20 cellular contexts compared by ENCODE assay signal in genomic region chr10:114380060-114380459, GRCh38. TPM values are rescaled to one million over a fixed set of nuclear protein-coding genes. Genes with fewer than 3 reads are reported as not detected.
A peak's percentile ranks its signal among the peaks of the same experiment; 100 is the strongest.
DNase-seq lines count a peak whose midpoint lies in the region; ATAC-seq and TF ChIP-seq lines count a peak whose summit lies in the region.
"Had no signal": no experiment of that assay in that cellular context is flagged by ENCODE, and none has a peak within 500 bp of the region (broad histone marks: within the 10 kb centered on the region; RNA-seq: fewer than 3 reads in every experiment).

No MANE protein-coding gene starts in this region.

- H3K4me3 ChIP-seq in mammary epithelial cell (replicated peaks in 1 of 3; ENCODE audit: insufficient read depth in 1 of 3, low read depth in 2 of 3, low read length in 3 of 3), result no peak overlapping the region
- no peak overlapping the region for H3K4me3 ChIP-seq in thyroid gland (replicated peaks in 1 of 3)
- H3K4me3 ChIP-seq: coronary artery, heart left ventricle, testis had no signal

- no peaks in the 10 kb centered on the region for H3K9me3 Mint-ChIP-seq in nephron

- H3K4me1 Mint-ChIP-seq in nephron, result peaks cover 62% of the 10 kb centered on the region
- H3K4me1 Mint-ChIP-seq: B cell had no signal

- peak overlapping the region in 1 of 3 experiments; percentile 32 for H3K4me3 Mint-ChIP-seq in nephron
- H3K4me3 Mint-ChIP-seq: activated naive CD8-positive, alpha-beta T cell; B cell had no signal

- H3K4me1 ChIP-seq in mammary epithelial cell (ENCODE audit: insufficient read depth, low read length) (peaks cover 13% of the 10 kb centered on the region), thyroid gland (peaks cover 66% of the 10 kb centered on the region in 2 donors)
- H3K4me1 ChIP-seq: testis had no signal

- ATAC-seq in HG03280 (IDR thresholded peaks at IDR 0.05; ENCODE audit: unreplicated experiment), result no peak
- ATAC-seq: right cardiac atrium had no signal

- CTCF ChIA-PET in mammary epithelial cell (lab: Charles Lee; ENCODE audit: low non-redundant PET), result no interaction called here

- H3K4me2 ChIP-seq in mammary epithelial cell (ENCODE audit: insufficient read depth, low read depth, low read length), result no peak overlapping the region

- peak overlapping the region in 2 of 3 experiments; percentile 65 to 78 for H3K27ac Mint-ChIP-seq in nephron
- H3K27ac Mint-ChIP-seq: activated naive CD8-positive, alpha-beta T cell; B cell had no signal

- no peaks in the 10 kb centered on the region for H3K9me3 ChIP-seq in mammary epithelial cell (replicated peaks; ENCODE audit: insufficient read depth, low read length)
- no peaks in the 10 kb centered on the region for H3K9me3 ChIP-seq in thyroid gland
- H3K9me3 ChIP-seq: heart left ventricle, testis had no signal

- intact Hi-C loops in mammary epithelial cell (cut with micrococcal nuclease), result no loop called here
- intact Hi-C loops in thyroid gland (cut with DNase I), result no loop called here

- H3K27ac ChIP-seq in mammary epithelial cell (ENCODE audit: insufficient read depth, low read depth, low read length) (no peak overlapping the region), thyroid gland (peak overlapping the region; percentile 37 to 84 (median 46))
- H3K27ac ChIP-seq: coronary artery, testis had no signal

- no peak for TF ChIP-seq POLR2A in thyroid gland (IDR thresholded peaks at IDR 0.05)

- no peaks in the 10 kb centered on the region for H4K20me1 ChIP-seq in mammary epithelial cell (ENCODE audit: insufficient read depth, low read length)

- no peak overlapping the region for H2AFZ ChIP-seq in mammary epithelial cell (ENCODE audit: low read depth, low read length)

- TF ChIP-seq CTCF in mammary epithelial cell (conservative IDR thresholded peaks at IDR 0.05 in 1 of 2, IDR thresholded peaks at IDR 0.05 in 1 of 2; ENCODE audit: extremely low read depth in 1 of 2, insufficient read depth in 1 of 2, low read depth in 1 of 2, low read length in 2 of 2) (no peak), nephron (IDR thresholded peaks at IDR 0.05; ENCODE audit: unreplicated experiment in 3 of 3) (no peak), thyroid gland (IDR thresholded peaks at IDR 0.05) (no peak)

- peaks cover 92% of the 10 kb centered on the region for H3K79me2 ChIP-seq in mammary epithelial cell (ENCODE audit: insufficient read depth, low read length)

- H3K36me3 ChIP-seq in mammary epithelial cell (ENCODE audit: insufficient read depth, low read length) (peaks cover 1% of the 10 kb centered on the region), thyroid gland (peaks cover 0 to 3% of the 10 kb centered on the region in 2 donors)

- H3K36me3 Mint-ChIP-seq in nephron (ENCODE audit: low read depth), result peaks cover 4% of the 10 kb centered on the region
- H3K36me3 Mint-ChIP-seq: activated naive CD8-positive, alpha-beta T cell had no signal

- peak; percentile 22 for DNase-seq in DMS53 (lab: John Stamatoyannopoulos, UW)
- no peak for DNase-seq in DMS53 treated with DMSO at 0.1 percent for 48 hours (lab: John Stamatoyannopoulos, UW; ENCODE audit: unreplicated experiment)
- DNase-seq in mammary epithelial cell, result peak; percentile 55
- DNase-seq in thyroid gland, result peak; percentile 67 to 71
- no peak for DNase-seq in GDM1 (lab: John Stamatoyannopoulos, UW)
- no peak for DNase-seq in dedifferentiated amniotic fluid mesenchymal stem cell (ENCODE audit: extremely low spot score)
- DNase-seq: 8988T; activated CD4-positive, alpha-beta T cell treated with anti-CD3 and anti-CD28 coated beads for 1 hour; heart left ventricle; NCI-H774; nucleus accumbens; OCI-M1; right cardiac atrium; SHP77; testis had no signal

- dilution Hi-C loops in mammary epithelial cell (cut with HindIII; ENCODE audit: low sequenced_read_pairs), result loop anchor here (5.0 kb wide), 2 partner anchors 52 to 82 kb away; no protein-coding TSS in a partner anchor

- H3K27me3 Mint-ChIP-seq in nephron (ENCODE audit: low read depth), result peaks cover 4% of the 10 kb centered on the region

- 100% methylated on average over 1 of the region's 1 CpG for WGBS in mammary epithelial cell (ENCODE audit: low coverage, missing lambda C conversion rate)
- WGBS in thyroid gland, 2 donors, result 87 to 94% methylated on average over 1 of the region's 1 CpG

- BruUV-seq in mammary epithelial cell (replicated peaks; lab: Mats Ljungman, UMichigan), result no TSS peak

- in situ Hi-C loops in mammary epithelial cell (cut with MboI; ENCODE audit: low sequenced_read_pairs in 2 of 2), result no loop called here

- H3K9ac ChIP-seq in mammary epithelial cell (ENCODE audit: insufficient read depth, low read length), result no peak overlapping the region

- H3K27me3 ChIP-seq in mammary epithelial cell (ENCODE audit: insufficient read depth, low read length) (no peaks in the 10 kb centered on the region), thyroid gland (no peaks in the 10 kb centered on the region)
- H3K27me3 ChIP-seq: heart left ventricle, testis had no signal

RNA-seq across cellular contexts. Expression of gene AFAP1L2, which starts 24.2 kb away (rescaled TPM):
- total RNA-seq in mammary epithelial cell, result 10 to 100 TPM; 25.8 to 63.9 TPM
- 40.4 TPM for polyA plus RNA-seq in mammary epithelial cell
- polyA minus RNA-seq in mammary epithelial cell, result 42.5 TPM
- total RNA-seq in thyroid gland, result 100 to 1,000 TPM; 135 to 356 (median 299) TPM

Comparison
In these comparisons a context has a peak if more than half of its experiments do, and no peak if none do; other contexts are left out.
1. DNase-seq: peak in DMS53 (single experiment), mammary epithelial cell (single experiment) and thyroid gland (2 of 2); none in DMS53 treated with DMSO at 0.1 percent for 48 hours (single experiment), GDM1 (single experiment) and dedifferentiated amniotic fluid mesenchymal stem cell (single experiment).